ENCODE assay signal across 26 cellular contexts in genomic region chr13:95713651-95714050, GRCh38. TPM values are rescaled to one million over a fixed set of nuclear protein-coding genes. Genes with fewer than 3 reads are reported as not detected.
A peak's percentile ranks its signal among the peaks of the same experiment; 100 is the strongest.
DNase-seq lines count a peak whose midpoint lies in the region; ATAC-seq and TF ChIP-seq lines count a peak whose summit lies in the region.
"Had no signal": no experiment of that assay in that cellular context is flagged by ENCODE, and none has a peak within 500 bp of the region (broad histone marks: within the 10 kb centered on the region; RNA-seq: fewer than 3 reads in every experiment).

No MANE protein-coding gene starts in this region.

- no peak for ATAC-seq in HG03175 (IDR thresholded peaks at IDR 0.05; ENCODE audit: unreplicated experiment)
- ATAC-seq: stimulated activated effector memory CD8-positive, alpha-beta T cell treated with anti-CD3 and anti-CD28 coated beads, Interleukin-12 subunit alpha, Interleukin-12 subunit beta, amount 100 ng/mL, for 72 hours had no signal

- H3K27ac Mint-ChIP-seq in activated CD4-positive, alpha-beta T cell treated with anti-CD3 and anti-CD28 coated beads, Interleukin-2, amount 10 ng/mL, durations not matched to agents 24 days and 14 days = no peak overlapping the region
- H3K27ac Mint-ChIP-seq: activated CD4-positive, alpha-beta T cell treated with anti-CD3 and anti-CD28 coated beads, Interleukin-2, amount 10 ng/mL, durations not matched to agents 7 days and 5 days; activated naive CD4-positive, alpha-beta T cell treated with anti-CD3 and anti-CD28 coated beads, Interleukin-2, amount 10 ng/mL, durations not matched to agents 7 days and 5 days; memory B cell; stimulated activated effector memory CD8-positive, alpha-beta T cell treated with anti-CD3 and anti-CD28 coated beads, Interleukin-12 subunit alpha, Interleukin-12 subunit beta, amount 100 ng/mL, for 72 hours; T-helper 2 cell treated with Interferon-gamma antibody and Interleukin-4, amounts not matched to agents 5 μg/mL and 100 μg/mL, for 36 hours had no signal

- no peak for TF ChIP-seq CTCF in foreskin fibroblast (IDR thresholded peaks at IDR 0.05; ENCODE audit: low read depth, low read length)
- TF ChIP-seq CTCF in spleen (IDR thresholded peaks at IDR 0.05 in 8 of 11, conservative IDR thresholded peaks at IDR 0.05 in 3 of 11) = no peak

- H3K9me3 Mint-ChIP-seq in activated CD4-positive, alpha-beta T cell treated with anti-CD3 and anti-CD28 coated beads, Interleukin-2, amount 10 ng/mL, durations not matched to agents 24 days and 14 days = peaks cover 18% of the 10 kb centered on the region
- H3K9me3 Mint-ChIP-seq: memory B cell; stimulated activated effector memory CD8-positive, alpha-beta T cell treated with anti-CD3 and anti-CD28 coated beads, Interleukin-12 subunit alpha, Interleukin-12 subunit beta, amount 100 ng/mL, for 72 hours had no signal

- H3K4me3 ChIP-seq in foreskin fibroblast (ENCODE audit: low read depth in 1 of 2, low read length in 2 of 2) = no peak overlapping the region
- H3K4me3 ChIP-seq in spleen = no peak overlapping the region
- no peak overlapping the region for H3K4me3 ChIP-seq in H7 (ENCODE audit: insufficient read depth, low read depth, low read length)
- H3K4me3 ChIP-seq: cardiac muscle cell, coronary artery, esophagus squamous epithelium, upper lobe of right lung had no signal

- WGBS in spleen, 5 donors = 95 to 98% (median 97%) methylated on average over 3 of the region's 3 CpGs

- peaks cover 0 to 10% (median 5%) of the 10 kb centered on the region in 8 donors for H3K9me3 ChIP-seq in spleen
- H3K9me3 ChIP-seq: esophagus squamous epithelium, upper lobe of right lung had no signal

- no peaks in the 10 kb centered on the region for H3K4me1 Mint-ChIP-seq in activated CD4-positive, alpha-beta T cell treated with anti-CD3 and anti-CD28 coated beads, Interleukin-2, amount 10 ng/mL, durations not matched to agents 24 days and 14 days
- H3K4me1 Mint-ChIP-seq: activated CD4-positive, alpha-beta T cell treated with anti-CD3 and anti-CD28 coated beads, Interleukin-2, amount 10 ng/mL, durations not matched to agents 7 days and 5 days; activated naive CD4-positive, alpha-beta T cell treated with anti-CD3 and anti-CD28 coated beads, Interleukin-2, amount 10 ng/mL, durations not matched to agents 7 days and 5 days had no signal

- H3K36me3 Mint-ChIP-seq in activated CD4-positive, alpha-beta T cell treated with anti-CD3 and anti-CD28 coated beads, Interleukin-2, amount 10 ng/mL, durations not matched to agents 24 days and 14 days (ENCODE audit: low read depth) = peaks cover 53% of the 10 kb centered on the region

- no peaks in the 10 kb centered on the region for H3K27me3 Mint-ChIP-seq in activated CD4-positive, alpha-beta T cell treated with anti-CD3 and anti-CD28 coated beads, Interleukin-2, amount 10 ng/mL, durations not matched to agents 24 days and 14 days
- H3K27me3 Mint-ChIP-seq: activated CD4-positive, alpha-beta T cell treated with anti-CD3 and anti-CD28 coated beads, Interleukin-2, amount 10 ng/mL, durations not matched to agents 7 days and 5 days; activated naive CD4-positive, alpha-beta T cell treated with anti-CD3 and anti-CD28 coated beads, Interleukin-2, amount 10 ng/mL, durations not matched to agents 7 days and 5 days; memory B cell had no signal

- peaks cover 0 to 22% (median 7%) of the 10 kb centered on the region in 6 donors for H3K4me1 ChIP-seq in spleen
- H3K4me1 ChIP-seq: esophagus squamous epithelium, upper lobe of right lung had no signal

- DNase-seq in activated CD4-positive, alpha-beta T cell treated with anti-CD3 and anti-CD28 coated beads, Interleukin-2, amount 10 ng/mL, durations not matched to agents 24 days and 14 days = peak; percentile 36
- DNase-seq in activated CD4-positive, alpha-beta T cell treated with anti-CD3 and anti-CD28 coated beads, Interleukin-2, amount 50 U/mL, for 1 hour = no peak
- DNase-seq in RKO (ENCODE audit: low spot score) (peak; percentile 10), foreskin fibroblast (peak; percentile 30 to 56), spleen (no peak), H7 (no peak), SKM-1 treated with dmso at 0.1 percent for 144 hours (lab: John Stamatoyannopoulos, UW; ENCODE audit: unreplicated experiment) (no peak)
- DNase-seq: activated CD4-positive, alpha-beta T cell treated with anti-CD3 and anti-CD28 coated beads, Interleukin-2, amount 10 ng/mL, durations not matched to agents 7 days and 5 days; activated naive CD4-positive, alpha-beta T cell treated with anti-CD3 and anti-CD28 coated beads, Interleukin-2, amount 10 ng/mL, durations not matched to agents 7 days and 5 days; C1 segment of cervical spinal cord; esophagus squamous epithelium; Kasumi-1; NCI-H1105 treated with DMSO at 0.1 percent for 48 hours; NCI-H2081; NCI-H345; NCI-H748 treated with DMSO at 0.1 percent for 48 hours; stimulated activated CD4-positive, alpha-beta T cell treated with anti-CD3 and anti-CD28 coated beads, Interleukin-2, amount 100 ng/mL, for 48 hours; substantia nigra; upper lobe of right lung had no signal

- TF ChIP-seq POLR2A in spleen (IDR thresholded peaks at IDR 0.05) = no peak

- intact Hi-C loops in activated CD4-positive, alpha-beta T cell treated with anti-CD3 and anti-CD28 coated beads, Interleukin-2, amount 10 ng/mL, durations not matched to agents 24 days and 14 days (cut with micrococcal nuclease) = loop anchor here (5.0 kb wide), 1 partner anchor 36 kb away; the partner anchor contains the start of gene DNAJC3
- intact Hi-C loops in spleen (cut with DNase I; ENCODE audit: low total_unique reads) = no loop called here

- H3K27ac ChIP-seq in spleen = peak overlapping the region in 6 of 8 donors; percentile 11 to 90 (median 74)
- H3K27ac ChIP-seq: cardiac muscle cell, coronary artery, esophagus squamous epithelium, upper lobe of right lung, VCaP had no signal

- H3K27me3 ChIP-seq in spleen (replicated peaks in 1 of 7) = no peaks in the 10 kb centered on the region
- H3K27me3 ChIP-seq in H7 (ENCODE audit: control insufficient read depth, insufficient read depth, low read length) = no peaks in the 10 kb centered on the region
- H3K27me3 ChIP-seq: cardiac muscle cell, esophagus squamous epithelium, upper lobe of right lung had no signal

- H3K36me3 ChIP-seq in spleen (peaks cover 0 to 79% (median 13%) of the 10 kb centered on the region in 6 donors), H7 (replicated peaks; ENCODE audit: control insufficient read depth, insufficient read depth, low read length) (no peaks in the 10 kb centered on the region)

- no peak overlapping the region for H3K4me3 Mint-ChIP-seq in activated CD4-positive, alpha-beta T cell treated with anti-CD3 and anti-CD28 coated beads, Interleukin-2, amount 10 ng/mL, durations not matched to agents 24 days and 14 days
- H3K4me3 Mint-ChIP-seq: activated CD4-positive, alpha-beta T cell treated with anti-CD3 and anti-CD28 coated beads, Interleukin-2, amount 10 ng/mL, durations not matched to agents 7 days and 5 days; activated naive CD4-positive, alpha-beta T cell treated with anti-CD3 and anti-CD28 coated beads, Interleukin-2, amount 10 ng/mL, durations not matched to agents 7 days and 5 days; memory B cell; stimulated activated effector memory CD8-positive, alpha-beta T cell treated with anti-CD3 and anti-CD28 coated beads, Interleukin-12 subunit alpha, Interleukin-12 subunit beta, amount 100 ng/mL, for 72 hours; T-helper 2 cell treated with Interferon-gamma antibody and Interleukin-4, amounts not matched to agents 5 μg/mL and 100 μg/mL, for 36 hours had no signal

RNA-seq across cellular contexts. Expression of gene DNAJC3, which starts 36.7 kb away (rescaled TPM):
- 25.2 and 25.6 TPM in 2 replicates for total RNA-seq in activated CD4-positive, alpha-beta T cell treated with anti-CD3 and anti-CD28 coated beads, Interleukin-2, amount 10 ng/mL, durations not matched to agents 24 days and 14 days
- total RNA-seq in spleen = 10 to 100 TPM; 43.2 to 56.8 (median 47.3) TPM
- 1 to 10 TPM; 5.0 to 8.4 (median 6.0) TPM for polyA plus RNA-seq in spleen
- total RNA-seq in H7 (2014; rRNA removed; shearing (Covaris generic)) = 14.0 and 18.7 TPM in 2 replicates

Comparison
In these comparisons a context has a peak if more than half of its experiments do, and no peak if none do; other contexts are left out.
1. DNase-seq: peak in activated CD4-positive, alpha-beta T cell treated with anti-CD3 and anti-CD28 coated beads, Interleukin-2, amount 10 ng/mL, durations not matched to agents 24 days and 14 days (single experiment), RKO (single experiment) and foreskin fibroblast (2 of 2); none in activated CD4-positive, alpha-beta T cell treated with anti-CD3 and anti-CD28 coated beads, Interleukin-2, amount 50 U/mL, for 1 hour (single experiment), spleen (single experiment), H7 (single experiment) and SKM-1 treated with dmso at 0.1 percent for 144 hours (single experiment).